16 cellular contexts compared by ENCODE assay signal in the genomic region with DNA sequence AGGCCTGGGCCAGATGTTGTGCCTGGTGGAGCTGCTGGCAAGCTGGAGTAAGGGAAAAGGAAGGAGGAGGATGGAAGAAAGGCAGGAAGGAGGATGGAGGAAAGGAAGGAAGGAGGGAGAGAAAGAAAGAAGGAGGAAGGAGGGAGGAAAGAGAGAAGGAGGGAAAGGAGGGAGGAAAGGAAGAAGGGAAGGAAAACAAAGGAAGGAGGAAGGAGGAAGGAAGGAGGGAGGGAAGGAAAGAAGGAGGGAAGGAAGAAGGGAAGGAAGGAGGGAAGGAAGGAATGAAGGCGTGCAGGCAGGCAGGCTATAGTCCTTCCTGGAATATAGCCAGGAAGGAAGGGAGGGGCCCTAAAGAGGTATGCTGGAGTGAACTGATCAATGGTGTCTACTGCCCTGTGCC.
DNase-seq lines count a peak whose midpoint lies in the region; ATAC-seq and TF ChIP-seq lines count a peak whose summit lies in the region.
"Had no signal": no experiment of that assay in that cellular context is flagged by ENCODE, and none has a peak within 500 bp of the region (broad histone marks: within the 10 kb centered on the region; RNA-seq: fewer than 3 reads in every experiment).

No MANE protein-coding gene starts in this region.

- DNase-seq in HCT116 (ENCODE audit: low read depth, low spot score): no peak
- DNase-seq in RWPE2 (ENCODE audit: low spot score): no peak
- no peak for DNase-seq in left colon
- no peak for DNase-seq in neural crest cell (ENCODE audit: low read depth, low spot score)
- DNase-seq in GM10266 (ENCODE audit: extremely low spot score): no peak
- no peak for DNase-seq in iPS-NIHi11 (ENCODE audit: low spot score)
- DNase-seq: ACHN; C1 segment of cervical spinal cord; Calu3; CD4-positive, alpha-beta T cell; DMS 273 treated with DMSO at 0.1 percent for 48 hours; HCEC 1CT had no signal

- CTCF ChIA-PET in HCT116 (lab: Charles Lee): no interaction called here

- H3K36me3 ChIP-seq in HCT116 (ENCODE audit: control insufficient read depth in 1 of 2, insufficient read depth in 2 of 2, low read length in 2 of 2) (peaks cover 5 to 7% of the 10 kb centered on the region in 2 experiments; a peak in 1 of 4 replicates), RWPE2 (ENCODE audit: low read depth) (peaks cover 43% of the 10 kb centered on the region)

- H3K4me2 ChIP-seq in HCT116 (ENCODE audit: low read length): no peak overlapping the region

- no TSS peak for BruUV-seq in HCT116 (replicated peaks; lab: Mats Ljungman, UMichigan)

- no peaks in the 10 kb centered on the region for H4K20me1 ChIP-seq in HCT116 (ENCODE audit: insufficient read depth)

- peaks cover 21% of the 10 kb centered on the region for H3K36me3 Mint-ChIP-seq in neural crest cell (ENCODE audit: low read depth)

- no peak for TF ChIP-seq RAD21 in HCT116 (IDR thresholded peaks at IDR 0.05; ENCODE audit: low read depth)

- TF ChIP-seq POLR2A in HCT116 (IDR thresholded peaks at IDR 0.05; ENCODE audit: borderline replicate concordance, extremely low read depth, insufficient read depth, insufficient read length): no peak

- no peaks in the 10 kb centered on the region for H3K79me2 ChIP-seq in HCT116 (ENCODE audit: insufficient read depth, low read length)

- H3K9me3 ChIP-seq in HCT116 (ENCODE audit: control insufficient read depth in 1 of 2, insufficient read depth in 1 of 2, low read depth in 1 of 2, low read length in 2 of 2) (no peaks in the 10 kb centered on the region), RWPE2 (ENCODE audit: severe bottlenecking) (no peaks in the 10 kb centered on the region)

- intact Hi-C loops in HCT116 (cut with micrococcal nuclease) (no loop called here), left colon (cut with DNase I, micrococcal nuclease) (no loop called here)

- no peak overlapping the region for H3K27ac ChIP-seq in HCT116 (ENCODE audit: low read depth, low read length)
- no peak overlapping the region for H3K27ac ChIP-seq in RWPE2 (ENCODE audit: poor library complexity, severe bottlenecking)

- no peaks in the 10 kb centered on the region for H3K9me2 ChIP-seq in HCT116 (ENCODE audit: insufficient read depth)

- H2AFZ ChIP-seq in HCT116 (ENCODE audit: low read depth, low read length, poor library complexity, severe bottlenecking): no peak overlapping the region

- ATAC-seq in HCT116: 0 out of 2 replicates have a peak, but pooled peaks have one; percentile 30
- 0 out of 3 replicates have a peak, but pooled peaks have one; percentile 13 for ATAC-seq in RWPE2 (ENCODE audit: low read depth)
- peak; percentile 58 for ATAC-seq in left colon
- ATAC-seq in HG02840 (IDR thresholded peaks at IDR 0.05; ENCODE audit: low FRiP score, unreplicated experiment): no peak
- ATAC-seq in HG03342 (IDR thresholded peaks at IDR 0.05; ENCODE audit: unreplicated experiment): no peak
- ATAC-seq: HepG2 had no signal

- H3K4me3 ChIP-seq in HCT116 (replicated peaks in 1 of 2; ENCODE audit: low read depth in 1 of 2, low read length in 2 of 2): no peak overlapping the region
- no peak overlapping the region for H3K4me3 ChIP-seq in RWPE2 (ENCODE audit: severe bottlenecking)

- H3K27me3 ChIP-seq in HCT116 (ENCODE audit: insufficient read depth, low read length) (no peaks in the 10 kb centered on the region), RWPE2 (ENCODE audit: insufficient read depth, poor library complexity, severe bottlenecking) (no peaks in the 10 kb centered on the region)

- peak overlapping the region; percentile 89 for H3K27ac Mint-ChIP-seq in neural crest cell (ENCODE audit: unreplicated experiment)
- H3K27ac Mint-ChIP-seq: B cell; CD4-positive, alpha-beta T cell had no signal

- RAD21 ChIA-PET in HCT116 (lab: Charles Lee; ENCODE audit: low non-redundant PET in 1 of 2, low total read pairs in 2 of 2, uncharacterized antibody in 2 of 2, unreplicated experiment in 2 of 2): no interaction called here

- TF ChIP-seq CTCF in HCT116 (IDR thresholded peaks at IDR 0.05 in 2 of 3, conservative IDR thresholded peaks at IDR 0.05 in 1 of 3; ENCODE audit: borderline replicate concordance in 1 of 3, insufficient read depth in 1 of 3, low read depth in 2 of 3, low read length in 2 of 3) (no peak), RWPE2 (IDR thresholded peaks at IDR 0.05; ENCODE audit: poor library complexity, severe bottlenecking) (no peak), neural crest cell (conservative IDR thresholded peaks at IDR 0.05) (no peak), GM10266 (IDR thresholded peaks at IDR 0.05; ENCODE audit: control insufficient read depth, insufficient read depth, low read depth, missing control alignments) (no peak)

- no peak overlapping the region for H3K4me3 Mint-ChIP-seq in neural crest cell
- H3K4me3 Mint-ChIP-seq: B cell; CD4-positive, alpha-beta T cell had no signal

- no peaks in the 10 kb centered on the region for H3K9me3 Mint-ChIP-seq in neural crest cell
- H3K9me3 Mint-ChIP-seq: CD4-positive, alpha-beta T cell had no signal

- H3K4me1 ChIP-seq in HCT116 (ENCODE audit: control insufficient read depth in 1 of 2, insufficient read depth in 2 of 2, low read length in 2 of 2) (no peaks in the 10 kb centered on the region), RWPE2 (ENCODE audit: insufficient read depth, poor library complexity, severe bottlenecking) (no peaks in the 10 kb centered on the region)

- POLR2A ChIA-PET in HCT116 (lab: Charles Lee): no interaction called here

- no peaks in the 10 kb centered on the region for H3K4me1 Mint-ChIP-seq in neural crest cell
- H3K4me1 Mint-ChIP-seq: B cell had no signal

- no peak overlapping the region for H3K9ac ChIP-seq in HCT116 (ENCODE audit: low read length)

- no peaks in the 10 kb centered on the region for H3K27me3 Mint-ChIP-seq in neural crest cell (ENCODE audit: low read depth)
- H3K27me3 Mint-ChIP-seq: CD4-positive, alpha-beta T cell had no signal

TF ChIP-seq in HCT116, 20 proteins besides CTCF, POLR2A, EP300 and RAD21:
- TF ChIP-seq EZH2 (IDR thresholded peaks at IDR 0.05) (no peak), ELF1 (IDR thresholded peaks at IDR 0.05; ENCODE audit: borderline replicate concordance, low read depth) (no peak), ZNF274 (IDR thresholded peaks at IDR 0.05; ENCODE audit: low read depth, low read length) (no peak), TCF7L2 (IDR thresholded peaks at IDR 0.05; ENCODE audit: borderline replicate concordance, extremely low read depth, insufficient read depth, insufficient read length) (no peak), SIN3A (IDR thresholded peaks at IDR 0.05; ENCODE audit: low read depth) (no peak), FOSL1 (IDR thresholded peaks at IDR 0.05; ENCODE audit: low read depth) (no peak), SP1 (IDR thresholded peaks at IDR 0.05; ENCODE audit: low read depth) (no peak), CEBPB (IDR thresholded peaks at IDR 0.05; ENCODE audit: low read depth) (no peak), SRF (IDR thresholded peaks at IDR 0.05; ENCODE audit: low read depth) (no peak), ZFX (IDR thresholded peaks at IDR 0.05) (no peak), JUND (IDR thresholded peaks at IDR 0.05) (no peak), POLR2AphosphoS5 (IDR thresholded peaks at IDR 0.05; ENCODE audit: low read depth, low read length) (no peak)
- TF ChIP-seq, protein P1, sequence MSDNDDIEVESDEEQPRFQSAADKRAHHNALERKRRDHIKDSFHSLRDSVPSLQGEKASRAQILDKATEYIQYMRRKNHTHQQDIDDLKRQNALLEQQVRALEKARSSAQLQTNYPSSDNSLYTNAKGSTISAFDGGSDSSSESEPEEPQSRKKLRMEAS (IDR thresholded peaks at IDR 0.05): no peak
- TF ChIP-seq, protein P2, sequence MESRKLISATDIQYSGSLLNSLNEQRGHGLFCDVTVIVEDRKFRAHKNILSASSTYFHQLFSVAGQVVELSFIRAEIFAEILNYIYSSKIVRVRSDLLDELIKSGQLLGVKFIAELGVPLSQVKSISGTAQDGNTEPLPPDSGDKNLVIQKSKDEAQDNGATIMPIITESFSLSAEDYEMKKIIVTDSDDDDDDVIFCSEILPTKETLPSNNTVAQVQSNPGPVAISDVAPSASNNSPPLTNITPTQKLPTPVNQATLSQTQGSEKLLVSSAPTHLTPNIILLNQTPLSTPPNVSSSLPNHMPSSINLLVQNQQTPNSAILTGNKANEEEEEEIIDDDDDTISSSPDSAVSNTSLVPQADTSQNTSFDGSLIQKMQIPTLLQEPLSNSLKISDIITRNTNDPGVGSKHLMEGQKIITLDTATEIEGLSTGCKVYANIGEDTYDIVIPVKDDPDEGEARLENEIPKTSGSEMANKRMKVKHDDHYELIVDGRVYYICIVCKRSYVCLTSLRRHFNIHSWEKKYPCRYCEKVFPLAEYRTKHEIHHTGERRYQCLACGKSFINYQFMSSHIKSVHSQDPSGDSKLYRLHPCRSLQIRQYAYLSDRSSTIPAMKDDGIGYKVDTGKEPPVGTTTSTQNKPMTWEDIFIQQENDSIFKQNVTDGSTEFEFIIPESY (IDR thresholded peaks at IDR 0.05; ENCODE audit: extremely low read depth, insufficient replicate concordance, low read length): no peak

Comparison
In these comparisons a context has a peak if more than half of its experiments do, and no peak if none do; other contexts are left out.
1. ATAC-seq: peak in HCT116 (single experiment), RWPE2 (single experiment) and left colon (single experiment); none in HG02840 (single experiment) and HG03342 (single experiment).